In genomic region chr19:55178781-55179569, GRCh38 we compare ENCODE assay signal across 1 cellular context.
TF ChIP-seq lines count a peak whose summit lies in the region.

No MANE protein-coding gene starts in this region.

TF ChIP-seq in HEK293, 187 proteins besides CTCF, POLR2A, EP300 and RAD21 (continued from another document and continues in another):
- TF ChIP-seq ZNF18 (tag by site-specific recombination; IDR thresholded peaks at IDR 0.05) = no peak
- TF ChIP-seq YY1 (tag by site-specific recombination; IDR thresholded peaks at IDR 0.05) = no peak
- TF ChIP-seq ZNF677 (tag by site-specific recombination; IDR thresholded peaks at IDR 0.05) = no peak
- no peak for TF ChIP-seq ZNF555 (tag by site-specific recombination; conservative IDR thresholded peaks at IDR 0.05)
- peak; percentile 53; the same call in 1 of the 2 replicates for TF ChIP-seq KLF1 (tag by site-specific recombination; IDR thresholded peaks at IDR 0.05)
- TF ChIP-seq ZNF37A (tag by site-specific recombination; IDR thresholded peaks at IDR 0.05) = no peak
- TF ChIP-seq ZNF174 (tag by site-specific recombination; IDR thresholded peaks at IDR 0.05) = no peak
- peak; percentile 49; the same call in 1 of the 2 replicates for TF ChIP-seq ZNF610 (tag by site-specific recombination; IDR thresholded peaks at IDR 0.05; ENCODE audit: borderline replicate concordance)
- no peak for TF ChIP-seq ZNF426 (tag by site-specific recombination; IDR thresholded peaks at IDR 0.05)
- TF ChIP-seq ZNF792 (tag by site-specific recombination; IDR thresholded peaks at IDR 0.05) = no peak
- TF ChIP-seq BCL11A (tag by site-specific recombination; IDR thresholded peaks at IDR 0.05; ENCODE audit: low read depth) = no peak
- no peak for TF ChIP-seq ZNF707 (tag by site-specific recombination; IDR thresholded peaks at IDR 0.05)
- TF ChIP-seq ZNF423 (tag by site-specific recombination; IDR thresholded peaks at IDR 0.05) = no peak
- no peak for TF ChIP-seq BCL6B (tag by site-specific recombination; IDR thresholded peaks at IDR 0.05)
- TF ChIP-seq ZNF140 (tag by site-specific recombination; IDR thresholded peaks at IDR 0.05) = no peak
- TF ChIP-seq ZEB2 (tag by site-specific recombination; IDR thresholded peaks at IDR 0.05) = peak; percentile 32; the same call in 1 of the 2 replicates
- no peak for TF ChIP-seq SP7 (tag by site-specific recombination; IDR thresholded peaks at IDR 0.05)
- peak; percentile 66; the same call in 1 of the 2 replicates for TF ChIP-seq PBX3 (CRISPR knock-in tag; IDR thresholded peaks at IDR 0.05)
- no peak for TF ChIP-seq ZNF777 (tag by site-specific recombination; IDR thresholded peaks at IDR 0.05; ENCODE audit: borderline replicate concordance)
- no peak for TF ChIP-seq SCRT2 (tag by site-specific recombination; IDR thresholded peaks at IDR 0.05)
- no peak for TF ChIP-seq ATF2 (tag by site-specific recombination; IDR thresholded peaks at IDR 0.05; ENCODE audit: low read depth)
- peak; percentile 66 for TF ChIP-seq SP3 (tag by site-specific recombination; IDR thresholded peaks at IDR 0.05)
- TF ChIP-seq ZBTB6 (tag by site-specific recombination; IDR thresholded peaks at IDR 0.05) = 0 out of 2 replicates have a peak, but pooled peaks have one; percentile 40
- no peak for TF ChIP-seq KLF17 (tag by site-specific recombination; IDR thresholded peaks at IDR 0.05)
- no peak for TF ChIP-seq KLF9 (tag by site-specific recombination; IDR thresholded peaks at IDR 0.05; ENCODE audit: low read depth)
- TF ChIP-seq ZBTB26 (tag by site-specific recombination; optimal IDR thresholded peaks at IDR 0.05) = peak; percentile 14
- TF ChIP-seq ZNF549 (tag by site-specific recombination; IDR thresholded peaks at IDR 0.05) = no peak
- TF ChIP-seq ZNF26 (tag by site-specific recombination; IDR thresholded peaks at IDR 0.05) = no peak
- TF ChIP-seq ZNF580 (tag by site-specific recombination; IDR thresholded peaks at IDR 0.05) = peak; percentile 39; the same call in 1 of the 2 replicates
- 0 out of 2 replicates have a peak, but pooled peaks have one; percentile 42 for TF ChIP-seq ZNF324 (tag by site-specific recombination; IDR thresholded peaks at IDR 0.05)
- 0 out of 2 replicates have a peak, but pooled peaks have one; percentile 12 for TF ChIP-seq ZNF362 (tag by site-specific recombination; IDR thresholded peaks at IDR 0.05)
- no peak for TF ChIP-seq ZNF626 (tag by site-specific recombination; IDR thresholded peaks at IDR 0.05)
- TF ChIP-seq ZNF157 (tag by site-specific recombination; IDR thresholded peaks at IDR 0.05) = no peak
- no peak for TF ChIP-seq ZNF433 (tag by site-specific recombination; IDR thresholded peaks at IDR 0.05; ENCODE audit: low read depth)
- TF ChIP-seq ZFHX2 (tag by site-specific recombination; conservative IDR thresholded peaks at IDR 0.05) = peak; percentile 33; the same call in 1 of the 2 replicates
- TF ChIP-seq ZNF416 (tag by site-specific recombination; IDR thresholded peaks at IDR 0.05) = no peak
- no peak for TF ChIP-seq ZBTB8A (tag by site-specific recombination; IDR thresholded peaks at IDR 0.05)
- TF ChIP-seq GFI1B (tag by site-specific recombination; IDR thresholded peaks at IDR 0.05) = no peak
- TF ChIP-seq HOXC10 (CRISPR knock-in tag; IDR thresholded peaks at IDR 0.05) = peak; percentile 88; the same call in 1 of the 2 replicates
- peak; percentile 97 for TF ChIP-seq ZBTB20 (tag by site-specific recombination; IDR thresholded peaks at IDR 0.05)
- no peak for TF ChIP-seq ZNF354C (tag by site-specific recombination; IDR thresholded peaks at IDR 0.05; ENCODE audit: borderline replicate concordance, low read depth)
- no peak for TF ChIP-seq ZNF830 (tag by site-specific recombination; IDR thresholded peaks at IDR 0.05; ENCODE audit: low read depth)
- no peak for TF ChIP-seq PRDM4 (tag by site-specific recombination; IDR thresholded peaks at IDR 0.05)
- no peak for TF ChIP-seq ZNF16 (tag by site-specific recombination; IDR thresholded peaks at IDR 0.05; ENCODE audit: low read depth)
- TF ChIP-seq ZBTB49 (tag by site-specific recombination; IDR thresholded peaks at IDR 0.05; ENCODE audit: low read depth) = no peak
